9 cellular contexts compared by ENCODE assay signal in genomic region chr5:17398439-17398838, GRCh38.
DNase-seq lines count a peak whose midpoint lies in the region; ATAC-seq lines count a peak whose summit lies in the region.
"Had no signal": no experiment of that assay in that cellular context is flagged by ENCODE, and none has a peak within 500 bp of the region (broad histone marks: within the 10 kb centered on the region; RNA-seq: fewer than 3 reads in every experiment).

No MANE protein-coding gene starts in this region.

- H3K23ac ChIP-seq in neuronal stem cell (ENCODE audit: low read depth, low read length, poor library complexity) = no peak overlapping the region

- H3K27ac ChIP-seq in neuronal stem cell (replicated peaks; ENCODE audit: low read length) = no peak overlapping the region
- H3K27ac ChIP-seq: parathyroid adenoma had no signal

- no peak overlapping the region for H3K4ac ChIP-seq in neuronal stem cell (ENCODE audit: low read length)

- H2BK120ac ChIP-seq in neuronal stem cell (ENCODE audit: low read depth, low read length) = no peak overlapping the region

- peaks cover 0 to 24% (median 0%) of the 10 kb centered on the region in 3 experiments for H3K27me3 ChIP-seq in neuronal stem cell (ENCODE audit: control insufficient read depth in 3 of 3, insufficient read depth in 3 of 3, low read depth in 1 of 3, low read length in 3 of 3)

- no peak overlapping the region for H3K9ac ChIP-seq in neuronal stem cell (ENCODE audit: low read depth, low read length, poor library complexity)
- H3K9ac ChIP-seq: parathyroid adenoma had no signal

- H2BK12ac ChIP-seq in neuronal stem cell (ENCODE audit: low read length) = no peak overlapping the region

- H3K4me2 ChIP-seq in neuronal stem cell (ENCODE audit: insufficient read depth, low read length, poor library complexity, severe bottlenecking) = no peak overlapping the region

- no peak overlapping the region for H3K14ac ChIP-seq in neuronal stem cell (ENCODE audit: low read length)

- peaks cover 8 to 17% of the 10 kb centered on the region in 2 donors for H3K4me1 ChIP-seq in neuronal stem cell (ENCODE audit: control insufficient read depth in 2 of 2, insufficient read depth in 1 of 2, low read depth in 1 of 2, low read length in 2 of 2)

- no peak overlapping the region for H2BK15ac ChIP-seq in neuronal stem cell (ENCODE audit: low read length)

- H2BK5ac ChIP-seq in neuronal stem cell (ENCODE audit: low read length) = no peak overlapping the region

- no CpG with 5 or more reads among the region's 4 CpGs for WGBS in neuronal stem cell (ENCODE audit: extremely low coverage in 2 of 2, insufficient read length in 2 of 2, insufficient replicate concordance in 1 of 2), 2 donors

- H3K36me3 ChIP-seq in neuronal stem cell (replicated peaks in 1 of 2; ENCODE audit: control insufficient read depth in 2 of 2, insufficient read depth in 2 of 2, low read length in 2 of 2) = no peaks in the 10 kb centered on the region

- ATAC-seq in HG02870 (IDR thresholded peaks at IDR 0.05; ENCODE audit: unreplicated experiment) (peak; percentile 62), GM21528 (IDR thresholded peaks at IDR 0.05; ENCODE audit: low FRiP score, unreplicated experiment) (no peak)
- no peak for ATAC-seq in activated CD4-positive, CD25-positive, alpha-beta regulatory T cell treated with anti-CD3 and anti-CD28 coated beads, Interleukin-2, amount 50 U/mL, for 24 hours

- H3K4me3 ChIP-seq in neuronal stem cell (ENCODE audit: low read length in 2 of 2) = no peak overlapping the region

- DNase-seq in EL (peak; percentile 94), RKO (ENCODE audit: low spot score) (peak; percentile 69), hepatic stellate cell (ENCODE audit: low spot score) (peak; percentile 8), medulla oblongata (ENCODE audit: extremely low spot score) (no peak), neuronal stem cell (ENCODE audit: low spot score) (no peak)

- no peaks in the 10 kb centered on the region for H3K9me3 ChIP-seq in neuronal stem cell (replicated peaks in 1 of 2; ENCODE audit: control insufficient read depth in 2 of 2, insufficient read depth in 1 of 2, low read depth in 1 of 2, low read length in 2 of 2)

- H2AFZ ChIP-seq in neuronal stem cell (ENCODE audit: low read length) = no peak overlapping the region
- H2AFZ ChIP-seq: parathyroid adenoma had no signal

- no peak overlapping the region for H4K91ac ChIP-seq in neuronal stem cell (ENCODE audit: low read depth, low read length, poor library complexity)

- H2AK5ac ChIP-seq in neuronal stem cell (ENCODE audit: low read depth, low read length) = no peak overlapping the region

- no peaks in the 10 kb centered on the region for H3K79me1 ChIP-seq in neuronal stem cell (ENCODE audit: low read depth, low read length)

- no peak overlapping the region for H4K8ac ChIP-seq in neuronal stem cell (ENCODE audit: low read depth, low read length)

- H3K18ac ChIP-seq in neuronal stem cell (ENCODE audit: low read length) = no peak overlapping the region

Comparison
In these comparisons a context has a peak if more than half of its experiments do, and no peak if none do; other contexts are left out.
1. DNase-seq: peak in EL (single experiment), RKO (single experiment) and hepatic stellate cell (single experiment); none in medulla oblongata (single experiment) and neuronal stem cell (single experiment).